ENCODE assay signal across 25 cellular contexts in genomic region chr15:42461261-42461660, GRCh38. TPM values are rescaled to one million over a fixed set of nuclear protein-coding genes. Genes with fewer than 3 reads are reported as not detected.
DNase-seq lines count a peak whose midpoint lies in the region; ATAC-seq, FAIRE-seq and TF ChIP-seq lines count a peak whose summit lies in the region.
"Had no signal": no experiment of that assay in that cellular context is flagged by ENCODE, and none has a peak within 500 bp of the region (broad histone marks: within the 10 kb centered on the region; RNA-seq: fewer than 3 reads in every experiment).

No MANE protein-coding gene starts in this region.

- no peak overlapping the region for H2AFZ ChIP-seq in neural progenitor cell (replicated peaks)
- H2AFZ ChIP-seq: hepatocyte had no signal

- TF ChIP-seq CTCF in A673 (conservative IDR thresholded peaks at IDR 0.05; ENCODE audit: low read depth, low read length) (no peak), neural progenitor cell (IDR thresholded peaks at IDR 0.05) (no peak), D721Med (IDR thresholded peaks at IDR 0.05; ENCODE audit: insufficient read depth, missing control alignments) (no peak)

- H3K36me3 ChIP-seq in A673 (ENCODE audit: insufficient read depth, low read length, poor library complexity, severe bottlenecking) (no peaks in the 10 kb centered on the region), neural progenitor cell (no peaks in the 10 kb centered on the region)

- no peaks in the 10 kb centered on the region for H4K20me1 ChIP-seq in neural progenitor cell (ENCODE audit: low read depth)

- no peak for FAIRE-seq in D721Med (lab: Jason Lieb, UNC)

- no peak overlapping the region for H3K9ac ChIP-seq in neural progenitor cell

- H3K27me3 Mint-ChIP-seq in neural progenitor cell (ENCODE audit: insufficient read depth, low read depth), result no peaks in the 10 kb centered on the region
- H3K27me3 Mint-ChIP-seq: activated CD8-positive, alpha-beta T cell treated with anti-CD3 and anti-CD28 coated beads for 36 hours had no signal

- peaks cover 22% of the 10 kb centered on the region for H3K4me1 Mint-ChIP-seq in neural progenitor cell

- no TSS peak for BruUV-seq in A673 (replicated peaks; lab: Mats Ljungman, UMichigan)

- H3K4me2 ChIP-seq in neural progenitor cell, result no peak overlapping the region
- H3K4me2 ChIP-seq: hepatocyte had no signal

- H3F3A ChIP-seq in neural progenitor cell (ENCODE audit: low read depth), result peaks cover 21% of the 10 kb centered on the region

- H3K27me3 ChIP-seq in A673 (replicated peaks; ENCODE audit: insufficient read depth, low read depth, low read length, poor library complexity), result no peaks in the 10 kb centered on the region
- H3K27me3 ChIP-seq in neural progenitor cell, result no peaks in the 10 kb centered on the region
- H3K27me3 ChIP-seq: dorsolateral prefrontal cortex, hepatocyte, left lung, MG63 had no signal

- peak overlapping the region; percentile 75 for H3K27ac ChIP-seq in A673 (ENCODE audit: low read depth, low read length, poor library complexity, severe bottlenecking)
- H3K27ac ChIP-seq in neural progenitor cell, result peak overlapping the region; percentile 14
- H3K27ac ChIP-seq: hepatocyte had no signal

- H3K27ac Mint-ChIP-seq in neural progenitor cell, result no peak overlapping the region
- H3K27ac Mint-ChIP-seq: activated CD8-positive, alpha-beta T cell treated with anti-CD3 and anti-CD28 coated beads for 36 hours; WTC11 had no signal

- no peaks in the 10 kb centered on the region for H3K9me3 Mint-ChIP-seq in neural progenitor cell
- H3K9me3 Mint-ChIP-seq: activated CD8-positive, alpha-beta T cell treated with anti-CD3 and anti-CD28 coated beads for 36 hours; immature natural killer cell; WTC11 had no signal

- H3K4me1 ChIP-seq in A673 (ENCODE audit: insufficient read depth, low read length, poor library complexity, severe bottlenecking) (peaks cover 52% of the 10 kb centered on the region), neural progenitor cell (peaks cover 25% of the 10 kb centered on the region)

- no peak for ATAC-seq in HG02763 (IDR thresholded peaks at IDR 0.05; ENCODE audit: unreplicated experiment)
- ATAC-seq: activated CD8-positive, alpha-beta T cell treated with anti-CD3 and anti-CD28 coated beads for 36 hours; left lung; mucosa of descending colon; SK-N-SH treated with all-trans-retinoic acid at 6 μM for 48 hours; WTC11 had no signal

- no peak overlapping the region for H3K4me3 ChIP-seq in A673 (ENCODE audit: low read depth, low read length, poor library complexity, severe bottlenecking)
- H3K4me3 ChIP-seq in neural progenitor cell, result no peak overlapping the region
- H3K4me3 ChIP-seq: dorsolateral prefrontal cortex, hepatocyte, left lung, MG63, mucosa of descending colon had no signal

- H3K9me3 ChIP-seq in A673 (ENCODE audit: low read depth, low read length, poor library complexity, severe bottlenecking) (no peaks in the 10 kb centered on the region), neural progenitor cell (ENCODE audit: low read depth) (no peaks in the 10 kb centered on the region)
- H3K9me3 ChIP-seq: left lung, MG63, mucosa of descending colon had no signal

- DNase-seq in A673 (ENCODE audit: low spot score) (peak; percentile 59), NAMALWA (ENCODE audit: low spot score) (peak; percentile 27), dedifferentiated amniotic fluid mesenchymal stem cell (ENCODE audit: extremely low spot score) (peak; percentile 13), neural progenitor cell (ENCODE audit: low spot score) (no peak), OCI-M2 (lab: John Stamatoyannopoulos, UW; ENCODE audit: unreplicated experiment) (no peak), HPDE6-E6E7 (ENCODE audit: extremely low spot score) (no peak), D721Med (ENCODE audit: insufficient read length, low spot score) (no peak)
- DNase-seq: ACHN; activated CD8-positive, alpha-beta T cell treated with anti-CD3 and anti-CD28 coated beads for 36 hours; activated effector memory CD4-positive, alpha-beta T cell treated with anti-CD3 and anti-CD28 coated beads, Interleukin-2, amount 50 U/mL, for 16 hours; activated T-cell treated with anti-CD3 and anti-CD28 coated beads for 4 hours; C1 segment of cervical spinal cord; dorsolateral prefrontal cortex; immature natural killer cell; left lung; MG63; mucosa of descending colon; NCI-H524; nucleus accumbens; RPMI8226; stimulated activated CD4-positive, alpha-beta T cell treated with anti-CD3 and anti-CD28 coated beads, Interleukin-15, amount 100 ng/mL, for 24 hours had no signal

- H3K79me2 ChIP-seq in neural progenitor cell (ENCODE audit: low read depth), result peaks cover 28% of the 10 kb centered on the region

- H3K36me3 Mint-ChIP-seq in neural progenitor cell, result peaks cover 8% of the 10 kb centered on the region

- POLR2A ChIA-PET in A673 (lab: Charles Lee; ENCODE audit: low non-redundant PET), result no interaction called here

- intact Hi-C loops in A673 (cut with micrococcal nuclease; ENCODE audit: unreplicated experiment), result no loop called here

- CTCF ChIA-PET in A673 (lab: Charles Lee), result interaction anchor here (0.6 to 1.1 kb wide), 3 partner anchors 10 to 395 kb away, joined by 3 to 6 read pairs (median 4); no protein-coding TSS in a partner anchor

- no peak overlapping the region for H3K4me3 Mint-ChIP-seq in neural progenitor cell
- H3K4me3 Mint-ChIP-seq: activated CD8-positive, alpha-beta T cell treated with anti-CD3 and anti-CD28 coated beads for 36 hours; immature natural killer cell; WTC11 had no signal

RNA-seq across cellular contexts. Expression of gene ZNF106, which starts 29.7 kb away (rescaled TPM):
- total RNA-seq in A673 (2021), result 98.1 and 102 TPM in 2 replicates
- total RNA-seq in neural progenitor cell (ENCODE audit: low replicate concordance), result 59.9 and 72.2 TPM in 2 replicates

RNA-seq across cellular contexts. Expression of gene SNAP23, which starts 34.2 kb away (rescaled TPM):
- 112 and 124 TPM in 2 replicates for total RNA-seq in A673 (2021)
- 69.6 and 96.3 TPM in 2 replicates for total RNA-seq in neural progenitor cell (ENCODE audit: low replicate concordance)

Comparison
In these comparisons a context has a peak if more than half of its experiments do, and no peak if none do; other contexts are left out.
1. DNase-seq: peak in A673 (single experiment), NAMALWA (single experiment) and dedifferentiated amniotic fluid mesenchymal stem cell (single experiment); none in neural progenitor cell (single experiment), OCI-M2 (single experiment), HPDE6-E6E7 (single experiment) and D721Med (single experiment).